In the genomic region with DNA sequence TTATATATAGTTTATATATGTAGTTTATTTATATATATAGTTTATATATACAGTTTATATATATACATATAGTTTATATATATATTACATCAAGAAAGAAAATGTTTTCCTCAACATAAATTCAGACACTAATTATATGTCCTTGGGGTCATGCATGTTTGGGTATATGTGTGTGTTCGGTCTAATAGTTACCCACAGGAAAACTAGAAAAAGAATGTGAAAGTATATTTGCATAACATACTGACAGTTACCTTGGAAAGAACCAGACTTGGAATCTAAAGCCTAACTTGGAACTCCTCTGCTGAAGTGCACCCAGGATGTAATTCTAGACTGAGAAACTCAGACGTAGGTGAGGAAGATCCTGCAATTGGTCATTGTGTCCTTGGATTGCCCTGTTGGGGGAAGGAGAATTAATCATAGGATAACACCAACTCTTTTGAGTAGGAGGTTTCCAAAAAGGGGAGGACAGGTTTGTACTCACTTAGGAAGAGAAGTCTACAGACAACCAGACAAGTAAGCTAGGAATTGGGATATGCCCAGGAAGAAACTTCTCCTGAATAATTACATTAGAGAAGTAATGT, we compare ENCODE assay signal across 30 cellular contexts. TPM values are rescaled to one million over a fixed set of nuclear protein-coding genes. Genes with fewer than 3 reads are reported as not detected.
DNase-seq lines count a peak whose midpoint lies in the region; ATAC-seq, FAIRE-seq and TF ChIP-seq lines count a peak whose summit lies in the region.
"Had no signal": no experiment of that assay in that cellular context is flagged by ENCODE, and none has a peak within 500 bp of the region (broad histone marks: within the 10 kb centered on the region; RNA-seq: fewer than 3 reads in every experiment).

No MANE protein-coding gene starts in this region.

- no peaks in the 10 kb centered on the region for H3K36me3 Mint-ChIP-seq in activated CD8-positive, alpha-beta memory T cell treated with anti-CD3 and anti-CD28 coated beads, Interleukin-2, amount 10 ng/mL, durations not matched to agents 7 days and 5 days
- H3K36me3 Mint-ChIP-seq: CD8-positive, alpha-beta T cell had no signal

- H3K9ac ChIP-seq in BLaER1 = no peak overlapping the region
- H3K9ac ChIP-seq: parathyroid adenoma had no signal

- H3K36me3 ChIP-seq in BLaER1 = no peaks in the 10 kb centered on the region
- H3K36me3 ChIP-seq: adrenal gland, left lung, right atrium auricular region, SJSA1 had no signal

- DNase-seq in GM19239 (ENCODE audit: insufficient read length, low spot score) (no peak), frontal cortex (ENCODE audit: low spot score in 2 of 2) (no peak), erythroblast (lab: John Stamatoyannopoulos, UW) (no peak), HPDE6-E6E7 (ENCODE audit: extremely low spot score) (no peak), NCI-H2196 (lab: John Stamatoyannopoulos, UW; ENCODE audit: unreplicated experiment) (no peak)
- DNase-seq in activated CD8-positive, alpha-beta memory T cell treated with anti-CD3 and anti-CD28 coated beads, Interleukin-2, amount 10 ng/mL, durations not matched to agents 7 days and 5 days = no peak
- DNase-seq: activated CD4-positive, alpha-beta T cell treated with anti-CD3 and anti-CD28 coated beads, Interleukin-2, amount 50 U/mL, for 1 hour; activated naive CD4-positive, alpha-beta T cell; activated T-cell treated with anti-CD3 and anti-CD28 coated beads, Interleukin-2, amount 50 U/mL, for 48 hours; adrenal gland; AML-193; CD8-positive, alpha-beta T cell; central memory CD4-positive, alpha-beta T cell; left lung; NCI-H1105; NCI-H187; NCI-H2171; NCI-H510A treated with DMSO at 0.1 percent for 48 hours; RPMI8226; testis had no signal

- no peak overlapping the region for H3K4me3 ChIP-seq in BLaER1
- H3K4me3 ChIP-seq: adrenal gland, left lung, right atrium auricular region, SJSA1, smooth muscle cell, testis had no signal

- no peaks in the 10 kb centered on the region for H3K9me3 Mint-ChIP-seq in activated CD8-positive, alpha-beta memory T cell treated with anti-CD3 and anti-CD28 coated beads, Interleukin-2, amount 10 ng/mL, durations not matched to agents 7 days and 5 days (ENCODE audit: low read depth)
- H3K9me3 Mint-ChIP-seq: CD8-positive, alpha-beta T cell; dendritic cell treated with granulocyte-macrophage colony-stimulating factor and Interleukin-4, amounts not matched to agents 40 ng/mL and 50 ng/mL, for 4 days; neural crest cell; stimulated activated naive CD8-positive, alpha-beta T cell treated with anti-CD3 and anti-CD28 coated beads, Interleukin-15, Interleukin-2, amounts not matched to agents 100 ng/mL and 50 ng/mL, for 24 hours had no signal

- CTCF ChIA-PET in activated CD8-positive, alpha-beta memory T cell treated with anti-CD3 and anti-CD28 coated beads, Interleukin-2, amount 10 ng/mL, durations not matched to agents 7 days and 5 days (lab: Charles Lee) = no interaction called here

- peak overlapping the region; percentile 75 for H3K4me2 ChIP-seq in BLaER1
- H3K4me2 ChIP-seq: smooth muscle cell had no signal

- no peak overlapping the region for H3K4me3 Mint-ChIP-seq in activated CD8-positive, alpha-beta memory T cell treated with anti-CD3 and anti-CD28 coated beads, Interleukin-2, amount 10 ng/mL, durations not matched to agents 7 days and 5 days
- H3K4me3 Mint-ChIP-seq: CD8-positive, alpha-beta T cell; dendritic cell treated with granulocyte-macrophage colony-stimulating factor and Interleukin-4, amounts not matched to agents 40 ng/mL and 50 ng/mL, for 4 days; neural crest cell; stimulated activated naive CD8-positive, alpha-beta T cell treated with anti-CD3 and anti-CD28 coated beads, Interleukin-15, Interleukin-2, amounts not matched to agents 100 ng/mL and 50 ng/mL, for 24 hours had no signal

- no peak overlapping the region for H3K27ac Mint-ChIP-seq in activated CD8-positive, alpha-beta memory T cell treated with anti-CD3 and anti-CD28 coated beads, Interleukin-2, amount 10 ng/mL, durations not matched to agents 7 days and 5 days
- H3K27ac Mint-ChIP-seq: CD8-positive, alpha-beta T cell; dendritic cell treated with granulocyte-macrophage colony-stimulating factor and Interleukin-4, amounts not matched to agents 40 ng/mL and 50 ng/mL, for 4 days; stimulated activated naive CD8-positive, alpha-beta T cell treated with anti-CD3 and anti-CD28 coated beads, Interleukin-15, Interleukin-2, amounts not matched to agents 100 ng/mL and 50 ng/mL, for 24 hours had no signal

- peak; percentile 65 for ATAC-seq in HG03064 (IDR thresholded peaks at IDR 0.05; ENCODE audit: low read depth, unreplicated experiment)
- no peak for ATAC-seq in activated CD8-positive, alpha-beta memory T cell treated with anti-CD3 and anti-CD28 coated beads, Interleukin-2, amount 10 ng/mL, durations not matched to agents 7 days and 5 days
- ATAC-seq: CD8-positive, alpha-beta T cell; left lung had no signal

- H3K27me3 ChIP-seq in BLaER1 = no peaks in the 10 kb centered on the region
- H3K27me3 ChIP-seq: adrenal gland, right atrium auricular region, SJSA1, testis had no signal

- peaks cover 16% of the 10 kb centered on the region for H3K4me1 ChIP-seq in BLaER1
- H3K4me1 ChIP-seq: adrenal gland, left lung, parathyroid adenoma, right atrium auricular region, SJSA1, testis had no signal

- peaks cover 18% of the 10 kb centered on the region for H3K27me3 Mint-ChIP-seq in activated CD8-positive, alpha-beta memory T cell treated with anti-CD3 and anti-CD28 coated beads, Interleukin-2, amount 10 ng/mL, durations not matched to agents 7 days and 5 days

- no peak overlapping the region for H3K27ac ChIP-seq in BLaER1
- H3K27ac ChIP-seq: adrenal gland, left lung, parathyroid adenoma, right atrium auricular region, SJSA1, testis had no signal

- TF ChIP-seq POLR2A in erythroblast (IDR thresholded peaks at IDR 0.05; ENCODE audit: low read length) = no peak

- peaks cover 14% of the 10 kb centered on the region for H3K9me3 ChIP-seq in BLaER1
- H3K9me3 ChIP-seq: adrenal gland, left lung, right atrium auricular region, SJSA1, testis had no signal

- H4K20me1 ChIP-seq in BLaER1 = no peaks in the 10 kb centered on the region

- H3K4me1 Mint-ChIP-seq in activated CD8-positive, alpha-beta memory T cell treated with anti-CD3 and anti-CD28 coated beads, Interleukin-2, amount 10 ng/mL, durations not matched to agents 7 days and 5 days = no peaks in the 10 kb centered on the region
- H3K4me1 Mint-ChIP-seq: neural crest cell had no signal

- peak; percentile 66 for FAIRE-seq in GM19239 (lab: Jason Lieb, UNC)
- FAIRE-seq in frontal cortex (lab: Jason Lieb, UNC) = peak; percentile 15
- FAIRE-seq: islet of Langerhans had no signal

RNA-seq across cellular contexts. Expression of a gene that starts 8.9 kb away (rescaled TPM):
- 66.0 TPM for total RNA-seq in frontal cortex
- 10 to 100 TPM; 28.9 to 31.3 TPM for total RNA-seq in activated CD8-positive, alpha-beta memory T cell treated with anti-CD3 and anti-CD28 coated beads, Interleukin-2, amount 10 ng/mL, durations not matched to agents 7 days and 5 days

RNA-seq across cellular contexts. Expression of a gene that starts 19.3 kb away (rescaled TPM):
- total RNA-seq in frontal cortex = 59.9 TPM
- total RNA-seq in activated CD8-positive, alpha-beta memory T cell treated with anti-CD3 and anti-CD28 coated beads, Interleukin-2, amount 10 ng/mL, durations not matched to agents 7 days and 5 days = 10 to 100 TPM; 60.2 to 70.9 TPM
